Comparison of ENCODE assay signal across 14 cellular contexts in the genomic region with DNA sequence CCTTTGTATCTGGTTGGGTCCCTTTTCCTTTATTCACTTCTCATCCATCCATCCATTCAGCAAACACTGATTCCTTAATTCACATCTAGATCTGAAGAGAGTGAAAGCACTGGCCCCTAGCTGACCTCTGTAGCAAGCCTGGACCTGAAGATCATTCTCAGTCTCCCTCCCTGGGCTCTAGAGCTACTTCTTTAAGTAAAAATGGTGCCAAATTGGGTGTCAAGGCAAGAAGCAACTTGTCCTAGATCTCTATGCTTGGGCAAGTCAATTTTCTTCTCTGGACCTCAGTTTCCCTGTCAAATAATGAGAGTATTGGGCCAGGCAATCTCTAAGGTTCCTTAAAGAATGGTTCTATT. TPM values are rescaled to one million over a fixed set of nuclear protein-coding genes. Genes with fewer than 3 reads are reported as not detected.
DNase-seq lines count a peak whose midpoint lies in the region; ATAC-seq, FAIRE-seq and TF ChIP-seq lines count a peak whose summit lies in the region.
"Had no signal": no experiment of that assay in that cellular context is flagged by ENCODE, and none has a peak within 500 bp of the region (broad histone marks: within the 10 kb centered on the region; RNA-seq: fewer than 3 reads in every experiment).

No MANE protein-coding gene starts in this region.

- H3K4me3 ChIP-seq in IMR-90 (ENCODE audit: insufficient read depth, low read depth, low read length), result no peak overlapping the region
- no peak overlapping the region for H3K4me3 ChIP-seq in bronchial epithelial cell (ENCODE audit: low read depth, low read length)
- no peak overlapping the region for H3K4me3 ChIP-seq in HepG2 (replicated peaks in 1 of 3; ENCODE audit: insufficient read depth in 1 of 3, low read depth in 2 of 3, low read length in 3 of 3)
- no peak overlapping the region for H3K4me3 ChIP-seq in stomach smooth muscle (ENCODE audit: low read length in 2 of 2)
- no peak overlapping the region for H3K4me3 ChIP-seq in Caco-2 (ENCODE audit: low read depth, low read length)

- H3K23ac ChIP-seq in IMR-90 (ENCODE audit: low read depth, low read length), result peak overlapping the region; percentile 58

- H4K20me1 ChIP-seq in IMR-90 (ENCODE audit: insufficient read depth, low read length) (no peaks in the 10 kb centered on the region), HepG2 (ENCODE audit: insufficient read depth, low read length) (no peaks in the 10 kb centered on the region)

- H2BK120ac ChIP-seq in IMR-90 (ENCODE audit: low read depth, low read length), result peak overlapping the region; percentile 70

- peak overlapping the region; percentile 24 to 74; a peak in 2 of 4 replicates for H4K8ac ChIP-seq in IMR-90 (ENCODE audit: low read depth in 2 of 2, low read length in 2 of 2)

- no peaks in the 10 kb centered on the region for H3K9me3 Mint-ChIP-seq in Caco-2 (ENCODE audit: unreplicated experiment)
- H3K9me3 Mint-ChIP-seq in natural killer cell treated with Interleukin-12 subunit alpha and Interleukin-12 subunit beta and Interleukin-15 and Interleukin-18, amount 100 ng/mL, for 72 hours, result no peaks in the 10 kb centered on the region
- H3K9me3 Mint-ChIP-seq: effector memory CD8-positive, alpha-beta T cell; natural killer cell had no signal

- peak overlapping the region; percentile 79 for H2BK20ac ChIP-seq in IMR-90 (ENCODE audit: low read depth, low read length)

- POLR2A ChIA-PET in IMR-90 (lab: Charles Lee; ENCODE audit: unreplicated experiment) (no interaction called here), HepG2 (lab: Yijun Ruan, JAX) (interaction anchor here (0.7 to 1.9 kb wide), 9 partner anchors 25 to 381 kb away, joined by 3 to 6 read pairs (median 3); a partner anchor contains a TSS), Caco-2 (lab: Charles Lee) (no interaction called here)

- intact Hi-C loops in IMR-90 (cut with micrococcal nuclease) (no loop called here), HepG2 (cut with micrococcal nuclease; ENCODE audit: unreplicated experiment) (no loop called here), Caco-2 (cut with micrococcal nuclease; ENCODE audit: unreplicated experiment) (no loop called here)

- no peak overlapping the region for H2AK9ac ChIP-seq in IMR-90 (replicated peaks; ENCODE audit: low read depth, low read length, poor library complexity)

- peaks cover 0 to 57% of the 10 kb centered on the region in 2 experiments; a peak in 2 of 4 replicates for H3K79me1 ChIP-seq in IMR-90 (ENCODE audit: low read depth in 1 of 2, low read length in 2 of 2)

- peaks cover 20% of the 10 kb centered on the region for H3K4me1 Mint-ChIP-seq in Caco-2 (ENCODE audit: low read depth, unreplicated experiment)
- H3K4me1 Mint-ChIP-seq in natural killer cell treated with Interleukin-12 subunit alpha and Interleukin-12 subunit beta and Interleukin-15 and Interleukin-18, amount 100 ng/mL, for 72 hours (ENCODE audit: low read depth in 2 of 2), result no peaks in the 10 kb centered on the region
- H3K4me1 Mint-ChIP-seq: natural killer cell had no signal

- no peaks in the 10 kb centered on the region for H3K79me2 ChIP-seq in HepG2 (ENCODE audit: insufficient read depth, low read length)

- H3K18ac ChIP-seq in IMR-90 (ENCODE audit: low read depth, low read length), result peak overlapping the region; percentile 61; the same call in 1 of the 2 replicates

- TF ChIP-seq EP300 in HepG2 (IDR thresholded peaks at IDR 0.05; ENCODE audit: low read depth in 2 of 2, low read length in 2 of 2) (no peak), HepG2 (CRISPR knock-in tag; IDR thresholded peaks at IDR 0.05; ENCODE audit: borderline replicate concordance) (no peak)

- H2BK5ac ChIP-seq in IMR-90 (ENCODE audit: low read depth, low read length, poor library complexity, severe bottlenecking), result peak overlapping the region; percentile 67

- H2AK5ac ChIP-seq in IMR-90 (ENCODE audit: low read depth, low read length), result peak overlapping the region; percentile 92

- peak overlapping the region; percentile 66; the same call in 2 of the 3 replicates for H2BK15ac ChIP-seq in IMR-90 (ENCODE audit: low read depth, low read length)

- H3K36me3 ChIP-seq in IMR-90 (ENCODE audit: control insufficient read depth, insufficient read depth, low read length) (no peaks in the 10 kb centered on the region), bronchial epithelial cell (ENCODE audit: control insufficient read depth, insufficient read depth, low read length) (peaks cover 7% of the 10 kb centered on the region), HepG2 (replicated peaks in 1 of 2; ENCODE audit: control insufficient read depth in 1 of 2, insufficient read depth in 2 of 2, low read length in 2 of 2) (peaks cover 0 to 2% of the 10 kb centered on the region in 2 experiments; a peak in 2 of 5 replicates), stomach smooth muscle (ENCODE audit: control insufficient read depth in 2 of 2, insufficient read depth in 2 of 2, low read length in 2 of 2) (peaks cover 12 to 32% of the 10 kb centered on the region in 2 donors), Caco-2 (ENCODE audit: control insufficient read depth, insufficient read depth, low read length) (no peaks in the 10 kb centered on the region)

- H2AFZ ChIP-seq in IMR-90 (replicated peaks; ENCODE audit: low read length, poor library complexity) (peak overlapping the region; percentile 67), HepG2 (ENCODE audit: low read length) (no peak overlapping the region)

- BruUV-seq in IMR-90 (replicated peaks; lab: Mats Ljungman, UMichigan) (no TSS peak), HepG2 (replicated peaks; lab: Mats Ljungman, UMichigan) (no TSS peak), Caco-2 (replicated peaks; lab: Mats Ljungman, UMichigan) (no TSS peak)

- no peak overlapping the region for H3K27ac Mint-ChIP-seq in Caco-2 (ENCODE audit: unreplicated experiment)
- H3K27ac Mint-ChIP-seq in natural killer cell treated with Interleukin-12 subunit alpha and Interleukin-12 subunit beta and Interleukin-15 and Interleukin-18, amount 100 ng/mL, for 72 hours, result no peak overlapping the region
- H3K27ac Mint-ChIP-seq: effector memory CD8-positive, alpha-beta T cell; natural killer cell had no signal

- H3K27ac ChIP-seq in IMR-90 (ENCODE audit: insufficient read depth, low read length) (no peak overlapping the region; the same call in 1 of the 2 replicates), HepG2 (ENCODE audit: extremely low read length, insufficient read depth, low read length) (no peak overlapping the region), stomach smooth muscle (ENCODE audit: low read length) (peak overlapping the region; percentile 31)

- H3K56ac ChIP-seq in IMR-90 (ENCODE audit: extremely low read depth, insufficient read depth, low read length), result no peak overlapping the region; the same call in 1 of the 2 replicates

- peaks cover 25% of the 10 kb centered on the region for H3K4me1 ChIP-seq in IMR-90 (ENCODE audit: control insufficient read depth, insufficient read depth, low read length)
- H3K4me1 ChIP-seq in HepG2 (ENCODE audit: insufficient read depth, low read length), result peaks cover 36% of the 10 kb centered on the region
- H3K4me1 ChIP-seq in stomach smooth muscle (ENCODE audit: control insufficient read depth, insufficient read depth, low read length), result peaks cover 31% of the 10 kb centered on the region
- H3K4me1 ChIP-seq in Caco-2, result peaks cover 19% of the 10 kb centered on the region

- CTCF ChIA-PET in IMR-90 (lab: Yijun Ruan, JAX), result interaction anchor here (0.6 to 1.1 kb wide), 2 partner anchors 32 to 60 kb away, joined by 3 read pairs; no protein-coding TSS in a partner anchor
- CTCF ChIA-PET in HepG2 (lab: Yijun Ruan, JAX; ENCODE audit: low intra/inter-chr PET ratio, low total read pairs), result no interaction called here
- CTCF ChIA-PET in Caco-2 (lab: Charles Lee), result interaction anchor here (1.1 to 1.2 kb wide), 2 partner anchors 36 to 76 kb away, joined by 4 read pairs; a partner anchor contains a TSS

- peaks cover 43% of the 10 kb centered on the region for H3K9me1 ChIP-seq in IMR-90 (ENCODE audit: insufficient read depth, low read length)

- peak overlapping the region; percentile 63 for H4K91ac ChIP-seq in IMR-90 (ENCODE audit: insufficient read depth, low read depth, low read length)

- FAIRE-seq in bronchial epithelial cell (lab: Jason Lieb, UNC) (no peak), HepG2 (lab: Jason Lieb, UNC) (no peak)
- FAIRE-seq: H54 had no signal

- dilution Hi-C loops in IMR-90 (cut with HindIII; ENCODE audit: low sequenced_read_pairs, unreplicated experiment), result no loop called here

- no peak for DNase-seq in IMR-90
- peak; percentile 88 for DNase-seq in bronchial epithelial cell (ENCODE audit: low read depth)
- DNase-seq in HepG2 (ENCODE audit: low spot score), result no peak
- no peak for DNase-seq in GF-D8 (lab: John Stamatoyannopoulos, UW)
- DNase-seq in Caco-2, result no peak
- DNase-seq in NCI-H1092 (lab: John Stamatoyannopoulos, UW), result no peak
- no peak for DNase-seq in natural killer cell treated with Interleukin-12 subunit alpha and Interleukin-12 subunit beta and Interleukin-15 and Interleukin-18, amount 100 ng/mL, for 72 hours (ENCODE audit: low spot score)
- DNase-seq: activated CD8-positive, alpha-beta memory T cell treated with anti-CD3 and anti-CD28 coated beads for 24 hours; effector memory CD8-positive, alpha-beta T cell; natural killer cell; retina; stimulated activated CD4-positive, alpha-beta T cell treated with anti-CD3 and anti-CD28 coated beads, Interleukin-4, amount 100 ng/mL, for 1 hour had no signal

- ATAC-seq in IMR-90 (ENCODE audit: low read depth) (no peak), HepG2 (no peak)
- ATAC-seq in natural killer cell treated with Interleukin-12 subunit alpha and Interleukin-12 subunit beta and Interleukin-15 and Interleukin-18, amount 100 ng/mL, for 72 hours, result no peak
- ATAC-seq: effector memory CD8-positive, alpha-beta T cell; natural killer cell had no signal

- H3K36me3 Mint-ChIP-seq in Caco-2 (ENCODE audit: insufficient read depth, unreplicated experiment), result no peaks in the 10 kb centered on the region
- no peaks in the 10 kb centered on the region for H3K36me3 Mint-ChIP-seq in natural killer cell treated with Interleukin-12 subunit alpha and Interleukin-12 subunit beta and Interleukin-15 and Interleukin-18, amount 100 ng/mL, for 72 hours
- H3K36me3 Mint-ChIP-seq: natural killer cell had no signal

- in situ Hi-C loops in IMR-90 (cut with MboI; ENCODE audit: low sequenced_read_pairs) (no loop called here), HepG2 (cut with HindIII; ENCODE audit: extremely low pct_ligation_motif_present, low pct_unique_long_range_greater_than_20kb) (no loop called here)

- peak overlapping the region; percentile 59 for H3K4ac ChIP-seq in IMR-90 (ENCODE audit: low read depth, low read length)

- no peak overlapping the region for H3K4me3 Mint-ChIP-seq in Caco-2 (ENCODE audit: unreplicated experiment)
- H3K4me3 Mint-ChIP-seq in natural killer cell treated with Interleukin-12 subunit alpha and Interleukin-12 subunit beta and Interleukin-15 and Interleukin-18, amount 100 ng/mL, for 72 hours, result no peak overlapping the region
- H3K4me3 Mint-ChIP-seq: effector memory CD8-positive, alpha-beta T cell; natural killer cell had no signal

- TF ChIP-seq POLR2A in IMR-90 (IDR thresholded peaks at IDR 0.05; ENCODE audit: low read depth, low read length) (no peak), HepG2 (IDR thresholded peaks at IDR 0.05; ENCODE audit: insufficient read depth in 1 of 2, low read depth in 2 of 2, low read length in 2 of 2) (no peak)

- peak overlapping the region; percentile 64; the same call in 1 of the 2 replicates for H4K5ac ChIP-seq in IMR-90 (ENCODE audit: low read depth, low read length)

- TF ChIP-seq CTCF in IMR-90 (conservative IDR thresholded peaks at IDR 0.05; ENCODE audit: low read depth, low read length) (no peak), bronchial epithelial cell (IDR thresholded peaks at IDR 0.05; ENCODE audit: insufficient read depth, low read length, severe bottlenecking) (no peak), HepG2 (CRISPR knock-in tag; IDR thresholded peaks at IDR 0.05) (no peak), Caco-2 (IDR thresholded peaks at IDR 0.05; ENCODE audit: insufficient read depth in 1 of 2, low read depth in 1 of 2, low read length in 1 of 2, severe bottlenecking in 1 of 2, unreplicated experiment in 1 of 2) (no peak)

- H3K9ac ChIP-seq in IMR-90 (ENCODE audit: low read depth, low read length) (no peak overlapping the region), HepG2 (ENCODE audit: insufficient read depth, low read depth, low read length) (no peak overlapping the region), stomach smooth muscle (ENCODE audit: low read length in 2 of 2) (no peak overlapping the region)

- peak overlapping the region; percentile 17 for H3K14ac ChIP-seq in IMR-90 (replicated peaks; ENCODE audit: low read depth, low read length)

- peak overlapping the region; percentile 2; the same call in 1 of the 2 replicates for H3K4me2 ChIP-seq in IMR-90 (ENCODE audit: low read depth, low read length)
- H3K4me2 ChIP-seq in HepG2 (ENCODE audit: low read depth, low read length), result peak overlapping the region; percentile 40; the same call in 1 of the 2 replicates

- H3K27me3 ChIP-seq in IMR-90 (ENCODE audit: control insufficient read depth, insufficient read depth, low read length) (no peaks in the 10 kb centered on the region), bronchial epithelial cell (ENCODE audit: control insufficient read depth, insufficient read depth, low read length) (no peaks in the 10 kb centered on the region), HepG2 (ENCODE audit: control insufficient read depth in 1 of 2, insufficient read depth in 2 of 2, low read length in 2 of 2) (no peaks in the 10 kb centered on the region), stomach smooth muscle (ENCODE audit: control insufficient read depth in 1 of 2, insufficient read depth in 2 of 2, low read length in 2 of 2) (no peaks in the 10 kb centered on the region), Caco-2 (replicated peaks; ENCODE audit: control insufficient read depth, insufficient read depth, low read length) (no peaks in the 10 kb centered on the region)

- no peak for TF ChIP-seq RAD21 in IMR-90 (IDR thresholded peaks at IDR 0.05; ENCODE audit: low read length)
- TF ChIP-seq RAD21 in HepG2 (CRISPR knock-in tag; IDR thresholded peaks at IDR 0.05), result no peak

- H3K9me3 ChIP-seq in IMR-90 (ENCODE audit: control insufficient read depth, insufficient read depth, low read length) (no peaks in the 10 kb centered on the region), HepG2 (ENCODE audit: low read length) (no peaks in the 10 kb centered on the region), stomach smooth muscle (ENCODE audit: control insufficient read depth in 2 of 2, low read length in 2 of 2) (no peaks in the 10 kb centered on the region), Caco-2 (no peaks in the 10 kb centered on the region)

- H3K27me3 Mint-ChIP-seq in Caco-2 (ENCODE audit: insufficient read depth, unreplicated experiment), result no peaks in the 10 kb centered on the region
- peaks cover 0 to 7% of the 10 kb centered on the region in 2 donors for H3K27me3 Mint-ChIP-seq in natural killer cell treated with Interleukin-12 subunit alpha and Interleukin-12 subunit beta and Interleukin-15 and Interleukin-18, amount 100 ng/mL, for 72 hours
- H3K27me3 Mint-ChIP-seq: effector memory CD8-positive, alpha-beta T cell had no signal

RNA-seq across cellular contexts. Expression of a gene that starts 36.1 kb away (rescaled TPM):
- 0.56 and 0.72 TPM in 2 replicates for total RNA-seq in IMR-90 (2012; rRNA removed)
- polyA plus RNA-seq in IMR-90 (2012; rRNA removed), result 1.1 and 1.2 TPM in 2 replicates
- polyA plus RNA-seq in IMR-90 (2012; cell fraction: cytosol; rRNA removed), result 0.45 and 0.59 TPM in 2 replicates
- polyA plus RNA-seq in IMR-90 (2012; cell fraction: nucleus; rRNA removed; ENCODE audit: low replicate concordance), result 3.2 and 3.3 TPM in 2 replicates
- total RNA-seq in bronchial epithelial cell, result 9.0 and 10.0 TPM in 2 replicates
- total RNA-seq in HepG2 (2016; rRNA removed; fragmentation: Illumina TruSeq; extraction: Trizol), result 0.24 and 1.1 TPM in 2 replicates
- under 0.01 and 0.18 TPM in 2 replicates for total RNA-seq in HepG2 (2016; cell fraction: cytosol; rRNA removed; fragmentation: Illumina TruSeq; extraction: Trizol; ENCODE audit: low read depth)
- 0.22 and 0.71 TPM in 2 replicates for total RNA-seq in HepG2 (2016; cell fraction: insoluble cytoplasmic fraction; rRNA removed; fragmentation: Illumina TruSeq; extraction: Trizol)
- 0.28 and 0.49 TPM in 2 replicates for total RNA-seq in HepG2 (2016; cell fraction: membrane; rRNA removed; fragmentation: Illumina TruSeq; extraction: Trizol)
- 1.5 and 1.9 TPM in 2 replicates for total RNA-seq in HepG2 (2016; cell fraction: nucleus; rRNA removed; fragmentation: Illumina TruSeq; extraction: Trizol)
- 2.1 TPM in 2 replicates for polyA plus RNA-seq in HepG2 (2011; rRNA removed)
- polyA plus RNA-seq in HepG2 (2011; cell fraction: cytosol; rRNA removed), result 0.59 and 1.1 TPM in 2 replicates
- 8.7 and 12.0 TPM in 2 replicates for polyA plus RNA-seq in HepG2 (2011; cell fraction: nucleus; rRNA removed)
- 1.0 and 1.7 TPM in 2 replicates for polyA plus RNA-seq in HepG2 (2012)
- polyA plus RNA-seq in HepG2 (2016; cell fraction: cytosol; fragmentation: Illumina TruSeq; extraction: Trizol; ENCODE audit: low read depth), result 0.03 and 0.07 TPM in 2 replicates
- polyA plus RNA-seq in HepG2 (2016; cell fraction: insoluble cytoplasmic fraction; fragmentation: Illumina TruSeq; extraction: Trizol; ENCODE audit: low read depth), result 0.33 and 0.36 TPM in 2 replicates
- 0.17 and 0.33 TPM in 2 replicates for polyA plus RNA-seq in HepG2 (2016; cell fraction: membrane; fragmentation: Illumina TruSeq; extraction: Trizol; ENCODE audit: low read depth)
- polyA plus RNA-seq in HepG2 (2016; cell fraction: nucleus; fragmentation: Illumina TruSeq; extraction: Trizol; ENCODE audit: insufficient read depth, low read depth), result 3.2 and 3.4 TPM in 2 replicates
- 6.7 and 14.5 TPM in 2 replicates for polyA minus RNA-seq in HepG2 (2011; rRNA and poly(A)+ RNA removed; ENCODE audit: low replicate concordance)
- polyA minus RNA-seq in HepG2 (2011; cell fraction: cytosol; rRNA and poly(A)+ RNA removed), result 1.8 and 3.3 TPM in 2 replicates
- 7.1 and 8.1 TPM in 2 replicates for polyA minus RNA-seq in HepG2 (2011; cell fraction: nucleus; rRNA and poly(A)+ RNA removed)
- 3.2 and 5.7 TPM in 2 replicates for total RNA-seq in Caco-2 (2022)
- total RNA-seq in natural killer cell treated with Interleukin-12 subunit alpha and Interleukin-12 subunit beta and Interleukin-15 and Interleukin-18, amount 100 ng/mL, for 72 hours, result 1 to 10 TPM; 1.1 to 1.3 TPM
